ENCODE assay signal across 8 cellular contexts in genomic region chr2:191571163-191571769, GRCh38.
DNase-seq lines count a peak whose midpoint lies in the region; ATAC-seq and TF ChIP-seq lines count a peak whose summit lies in the region.

No MANE protein-coding gene starts in this region.

- H3K36me3 Mint-ChIP-seq in T-helper 2 cell treated with Interferon-gamma antibody and Interleukin-4, amounts not matched to agents 5 μg/mL and 100 μg/mL, for 36 hours (ENCODE audit: low read depth), result no peaks in the 10 kb centered on the region

- H3K9me3 Mint-ChIP-seq in T-helper 2 cell treated with Interferon-gamma antibody and Interleukin-4, amounts not matched to agents 5 μg/mL and 100 μg/mL, for 36 hours, result no peaks in the 10 kb centered on the region

- peaks cover 20% of the 10 kb centered on the region for H3K4me1 Mint-ChIP-seq in T-helper 2 cell treated with Interferon-gamma antibody and Interleukin-4, amounts not matched to agents 5 μg/mL and 100 μg/mL, for 36 hours (ENCODE audit: low read depth)

- H3K4me3 Mint-ChIP-seq in T-helper 2 cell treated with Interferon-gamma antibody and Interleukin-4, amounts not matched to agents 5 μg/mL and 100 μg/mL, for 36 hours, result peak overlapping the region; percentile 83

- TF ChIP-seq CTCF in GM12865 (IDR thresholded peaks at IDR 0.05; ENCODE audit: insufficient read depth, low read depth, low read length, missing control alignments) (no peak), fibroblast of mammary gland (conservative IDR thresholded peaks at IDR 0.05; ENCODE audit: control insufficient read depth, insufficient read depth, low read depth, low read length) (peak; percentile 62), omental fat pad (IDR thresholded peaks at IDR 0.05) (no peak)

- peak; percentile 51 for ATAC-seq in HG03354 (IDR thresholded peaks at IDR 0.05; ENCODE audit: poor library complexity, severe bottlenecking, unreplicated experiment)
- peak; percentile 38 for ATAC-seq in omental fat pad (ENCODE audit: low FRiP score)
- ATAC-seq in GM19324 (IDR thresholded peaks at IDR 0.05; ENCODE audit: low FRiP score, unreplicated experiment), result no peak

- H3K27me3 Mint-ChIP-seq in T-helper 2 cell treated with Interferon-gamma antibody and Interleukin-4, amounts not matched to agents 5 μg/mL and 100 μg/mL, for 36 hours (ENCODE audit: low read depth), result peaks cover 34% of the 10 kb centered on the region

- peak; percentile 82 for DNase-seq in A172 (ENCODE audit: low spot score)
- peak; percentile 63 for DNase-seq in GM12865 (ENCODE audit: low read depth)
- DNase-seq in T-helper 2 cell treated with Interferon-gamma antibody and Interleukin-4, amounts not matched to agents 5 μg/mL and 100 μg/mL, for 36 hours (ENCODE audit: low spot score), result no peak
- DNase-seq in fibroblast of mammary gland (ENCODE audit: low read depth), result peak; percentile 79
- no peak for DNase-seq in omental fat pad (ENCODE audit: low spot score)
- no peak for DNase-seq in SHP77 (lab: John Stamatoyannopoulos, UW)

- peak overlapping the region; percentile 71 for H3K27ac Mint-ChIP-seq in T-helper 2 cell treated with Interferon-gamma antibody and Interleukin-4, amounts not matched to agents 5 μg/mL and 100 μg/mL, for 36 hours

- 0 out of 2 replicates have a peak overlapping the region, but pooled peaks have one; percentile 5 for H3K4me3 ChIP-seq in GM12865 (ENCODE audit: low read depth, low read length)
- H3K4me3 ChIP-seq in fibroblast of mammary gland (ENCODE audit: control insufficient read depth, low read depth, low read length), result peak overlapping the region; percentile 28

Comparison
In these comparisons a context has a peak if more than half of its experiments do, and no peak if none do; other contexts are left out.
1. DNase-seq: peak in A172 (single experiment), GM12865 (single experiment) and fibroblast of mammary gland (single experiment); none in T-helper 2 cell treated with Interferon-gamma antibody and Interleukin-4, amounts not matched to agents 5 μg/mL and 100 μg/mL, for 36 hours (single experiment), omental fat pad (single experiment) and SHP77 (0 of 2).